ENCODE assay signal across 9 cellular contexts in the genomic region with DNA sequence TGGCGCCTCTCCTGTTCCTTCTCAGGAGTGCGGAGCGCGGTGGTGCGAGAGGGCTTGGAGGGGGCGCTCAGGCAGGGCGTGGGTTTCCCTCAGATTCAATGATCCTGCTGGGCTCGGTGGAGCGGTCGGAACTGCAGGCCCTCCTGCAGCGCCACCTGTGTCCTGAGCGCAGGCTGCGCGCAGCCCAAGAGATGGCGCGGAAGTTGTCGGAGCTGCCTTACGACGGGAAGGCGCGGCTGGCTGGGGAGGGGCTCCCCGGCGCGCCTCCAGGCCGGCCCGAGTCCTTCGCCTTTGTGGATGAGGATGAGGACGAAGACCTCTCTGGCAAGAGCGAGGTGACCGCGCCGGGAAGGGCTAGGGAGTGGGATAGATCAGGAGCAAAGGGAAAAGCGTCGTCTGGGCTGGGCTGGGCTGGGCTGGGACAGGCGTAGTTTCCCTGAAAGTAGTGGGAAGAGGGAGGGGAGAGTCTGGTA. TPM values are rescaled to one million over a fixed set of nuclear protein-coding genes. Genes with fewer than 3 reads are reported as not detected.
DNase-seq lines count a peak whose midpoint lies in the region; ATAC-seq and TF ChIP-seq lines count a peak whose summit lies in the region.
"Had no signal": no experiment of that assay in that cellular context is flagged by ENCODE, and none has a peak within 500 bp of the region (broad histone marks: within the 10 kb centered on the region; RNA-seq: fewer than 3 reads in every experiment).

No MANE protein-coding gene starts in this region.

- TF ChIP-seq CTCF in endodermal cell (conservative IDR thresholded peaks at IDR 0.05): peak; percentile 75

- DNase-seq in NCI-H1092 treated with DMSO at 0.1 percent for 48 hours (lab: John Stamatoyannopoulos, UW) (peak; percentile 14), NCI-H1092 (lab: John Stamatoyannopoulos, UW) (no peak), endodermal cell (peak; percentile 94), SHP77 (lab: John Stamatoyannopoulos, UW) (no peak)
- DNase-seq in activated CD4-positive, alpha-beta memory T cell treated with anti-CD3 and anti-CD28 coated beads, Interleukin-2, amount 10 ng/mL, durations not matched to agents 7 days and 5 days: peak; percentile 75
- peak; percentile 31 to 62 (median 56) for DNase-seq in naive thymus-derived CD4-positive, alpha-beta T cell

- H3K36me3 Mint-ChIP-seq in activated CD4-positive, alpha-beta memory T cell treated with anti-CD3 and anti-CD28 coated beads, Interleukin-2, amount 10 ng/mL, durations not matched to agents 7 days and 5 days (ENCODE audit: low read depth): no peaks in the 10 kb centered on the region
- H3K36me3 Mint-ChIP-seq in endodermal cell (ENCODE audit: low read depth): no peaks in the 10 kb centered on the region
- H3K36me3 Mint-ChIP-seq in naive thymus-derived CD4-positive, alpha-beta T cell: no peaks in the 10 kb centered on the region
- no peaks in the 10 kb centered on the region for H3K36me3 Mint-ChIP-seq in stimulated activated naive CD8-positive, alpha-beta T cell treated with anti-CD3 and anti-CD28 coated beads, Interleukin-15, Interleukin-2, amounts not matched to agents 100 ng/mL and 50 ng/mL, for 24 hours (ENCODE audit: low read depth)

- H3K27me3 Mint-ChIP-seq in activated CD4-positive, alpha-beta memory T cell treated with anti-CD3 and anti-CD28 coated beads, Interleukin-2, amount 10 ng/mL, durations not matched to agents 7 days and 5 days: peaks cover 33% of the 10 kb centered on the region
- peaks cover 41% of the 10 kb centered on the region for H3K27me3 Mint-ChIP-seq in endodermal cell (ENCODE audit: insufficient read depth)
- peaks cover 0 to 57% (median 2%) of the 10 kb centered on the region in 5 donors for H3K27me3 Mint-ChIP-seq in naive thymus-derived CD4-positive, alpha-beta T cell
- peaks cover 12% of the 10 kb centered on the region for H3K27me3 Mint-ChIP-seq in stimulated activated naive CD8-positive, alpha-beta T cell treated with anti-CD3 and anti-CD28 coated beads, Interleukin-15, Interleukin-2, amounts not matched to agents 100 ng/mL and 50 ng/mL, for 24 hours

- H3K4me1 ChIP-seq in endodermal cell (ENCODE audit: control insufficient read depth, insufficient read depth, low read length): no peaks in the 10 kb centered on the region
- peaks cover 0 to 4% of the 10 kb centered on the region in 2 donors for H3K4me1 ChIP-seq in naive thymus-derived CD4-positive, alpha-beta T cell (ENCODE audit: control insufficient read depth in 2 of 2, insufficient read depth in 2 of 2, low read length in 2 of 2)

- intact Hi-C loops in naive thymus-derived CD4-positive, alpha-beta T cell (cut with micrococcal nuclease): loop anchor here (1.0 to 2.0 kb wide), 8 partner anchors 27 to 105 kb away; partner anchors contain the start of genes CASP2 (in 1 of the 2), EPHA1 (in 1 of the 2) and ZYX (in 1 of the 2)

- no peak for TF ChIP-seq EP300 in Ishikawa (IDR thresholded peaks at IDR 0.05; ENCODE audit: borderline replicate concordance)

- H3K27ac ChIP-seq in endodermal cell (ENCODE audit: low read depth, low read length): no peak overlapping the region
- H3K27ac ChIP-seq in naive thymus-derived CD4-positive, alpha-beta T cell (ENCODE audit: low read depth, low read length): no peak overlapping the region
- H3K27ac ChIP-seq: 22Rv1 had no signal

- no peak overlapping the region for H3K9ac ChIP-seq in endodermal cell (ENCODE audit: extremely low read depth, low read length, poor library complexity, severe bottlenecking)

- H3K27ac Mint-ChIP-seq in activated CD4-positive, alpha-beta memory T cell treated with anti-CD3 and anti-CD28 coated beads, Interleukin-2, amount 10 ng/mL, durations not matched to agents 7 days and 5 days: no peak overlapping the region
- H3K27ac Mint-ChIP-seq in endodermal cell: no peak overlapping the region
- peak overlapping the region in 3 of 9 donors; percentile 3 to 79 (median 56) for H3K27ac Mint-ChIP-seq in naive thymus-derived CD4-positive, alpha-beta T cell
- H3K27ac Mint-ChIP-seq in stimulated activated naive CD8-positive, alpha-beta T cell treated with anti-CD3 and anti-CD28 coated beads, Interleukin-15, Interleukin-2, amounts not matched to agents 100 ng/mL and 50 ng/mL, for 24 hours: peak overlapping the region; percentile 63

- H3K9me3 Mint-ChIP-seq in activated CD4-positive, alpha-beta memory T cell treated with anti-CD3 and anti-CD28 coated beads, Interleukin-2, amount 10 ng/mL, durations not matched to agents 7 days and 5 days: no peaks in the 10 kb centered on the region
- H3K9me3 Mint-ChIP-seq in endodermal cell: no peaks in the 10 kb centered on the region
- peaks cover 0 to 2% (median 0%) of the 10 kb centered on the region in 11 donors for H3K9me3 Mint-ChIP-seq in naive thymus-derived CD4-positive, alpha-beta T cell
- H3K9me3 Mint-ChIP-seq in stimulated activated naive CD8-positive, alpha-beta T cell treated with anti-CD3 and anti-CD28 coated beads, Interleukin-15, Interleukin-2, amounts not matched to agents 100 ng/mL and 50 ng/mL, for 24 hours: no peaks in the 10 kb centered on the region

- peak; percentile 30 for TF ChIP-seq RAD21 in Ishikawa (IDR thresholded peaks at IDR 0.05; ENCODE audit: low read depth)

- H3K27me3 ChIP-seq in endodermal cell (ENCODE audit: control insufficient read depth, insufficient read depth, low read length, poor library complexity, severe bottlenecking): peaks cover 19% of the 10 kb centered on the region
- no peaks in the 10 kb centered on the region for H3K27me3 ChIP-seq in naive thymus-derived CD4-positive, alpha-beta T cell (ENCODE audit: control insufficient read depth in 2 of 2, insufficient read depth in 2 of 2, low read length in 2 of 2)

- ATAC-seq in naive thymus-derived CD4-positive, alpha-beta T cell: peak; percentile 98

- H3K9me3 ChIP-seq in endodermal cell (ENCODE audit: control insufficient read depth, low read length): no peaks in the 10 kb centered on the region
- no peaks in the 10 kb centered on the region for H3K9me3 ChIP-seq in naive thymus-derived CD4-positive, alpha-beta T cell (ENCODE audit: control insufficient read depth in 2 of 3, low read length in 3 of 3)

- H3K36me3 ChIP-seq in endodermal cell (ENCODE audit: control insufficient read depth, insufficient read depth, low read length): no peaks in the 10 kb centered on the region
- no peaks in the 10 kb centered on the region for H3K36me3 ChIP-seq in naive thymus-derived CD4-positive, alpha-beta T cell (ENCODE audit: control insufficient read depth in 2 of 3, insufficient read depth in 3 of 3, low read length in 3 of 3)

- POLR2A ChIA-PET in activated CD4-positive, alpha-beta memory T cell treated with anti-CD3 and anti-CD28 coated beads, Interleukin-2, amount 10 ng/mL, durations not matched to agents 7 days and 5 days (lab: Charles Lee): interaction anchor here (0.6 to 1.6 kb wide), 3 partner anchors 17 to 35 kb away, joined by 3 to 6 read pairs (median 3); no protein-coding TSS in a partner anchor
- POLR2A ChIA-PET in naive thymus-derived CD4-positive, alpha-beta T cell (lab: Charles Lee): interaction anchor here (0.9 to 1.3 kb wide), 3 partner anchors 36 to 83 kb away, joined by 3 to 8 read pairs (median 3); partner anchors contain the start of genes EPHA1 and GSTK1

- peaks cover 11% of the 10 kb centered on the region for H3K4me1 Mint-ChIP-seq in activated CD4-positive, alpha-beta memory T cell treated with anti-CD3 and anti-CD28 coated beads, Interleukin-2, amount 10 ng/mL, durations not matched to agents 7 days and 5 days
- peaks cover 3% of the 10 kb centered on the region for H3K4me1 Mint-ChIP-seq in endodermal cell
- peaks cover 5 to 13% (median 9%) of the 10 kb centered on the region in 7 donors for H3K4me1 Mint-ChIP-seq in naive thymus-derived CD4-positive, alpha-beta T cell
- peaks cover 12% of the 10 kb centered on the region for H3K4me1 Mint-ChIP-seq in stimulated activated naive CD8-positive, alpha-beta T cell treated with anti-CD3 and anti-CD28 coated beads, Interleukin-15, Interleukin-2, amounts not matched to agents 100 ng/mL and 50 ng/mL, for 24 hours (ENCODE audit: low read depth)

- no peak overlapping the region for H3K4me3 ChIP-seq in endodermal cell (ENCODE audit: low read length)
- peak overlapping the region; percentile 29 for H3K4me3 ChIP-seq in naive thymus-derived CD4-positive, alpha-beta T cell (ENCODE audit: low read length)

- CTCF ChIA-PET in activated CD4-positive, alpha-beta memory T cell treated with anti-CD3 and anti-CD28 coated beads, Interleukin-2, amount 10 ng/mL, durations not matched to agents 7 days and 5 days (lab: Charles Lee): interaction anchor here (0.6 to 2.2 kb wide), 30 partner anchors 10 to 1867 kb away, joined by 3 to 26 read pairs (median 5); partner anchors contain the start of genes EPHA1, FAM131B and GSTK1
- CTCF ChIA-PET in naive thymus-derived CD4-positive, alpha-beta T cell (lab: Charles Lee): interaction anchor here (0.6 to 1.7 kb wide), 9 partner anchors 10 to 105 kb away, joined by 3 to 10 read pairs (median 3); no protein-coding TSS in a partner anchor

- 6 to 8% methylated on average over 16 to 35 of the region's 35 CpGs for WGBS in endodermal cell (ENCODE audit: insufficient coverage in 1 of 2, insufficient read length in 1 of 2), 2 experiments

- H3K4me3 Mint-ChIP-seq in activated CD4-positive, alpha-beta memory T cell treated with anti-CD3 and anti-CD28 coated beads, Interleukin-2, amount 10 ng/mL, durations not matched to agents 7 days and 5 days: peak overlapping the region; percentile 59
- peak overlapping the region; percentile 50 for H3K4me3 Mint-ChIP-seq in endodermal cell
- H3K4me3 Mint-ChIP-seq in naive thymus-derived CD4-positive, alpha-beta T cell: peak overlapping the region; percentile 56 to 87 (median 76)
- peak overlapping the region; percentile 71 for H3K4me3 Mint-ChIP-seq in stimulated activated naive CD8-positive, alpha-beta T cell treated with anti-CD3 and anti-CD28 coated beads, Interleukin-15, Interleukin-2, amounts not matched to agents 100 ng/mL and 50 ng/mL, for 24 hours

RNA-seq across cellular contexts. Expression of gene FAM131B, which starts 17.0 kb away (rescaled TPM):
- total RNA-seq in activated CD4-positive, alpha-beta memory T cell treated with anti-CD3 and anti-CD28 coated beads, Interleukin-2, amount 10 ng/mL, durations not matched to agents 7 days and 5 days: 1 to 10 TPM; 1.2 TPM
- total RNA-seq in endodermal cell: 1 to 10 TPM; 1.9 to 3.6 TPM
- 26.5 TPM for polyA plus RNA-seq in endodermal cell (2013, experiment 1 of 2)
- polyA plus RNA-seq in endodermal cell (2013, experiment 2 of 2): 21.7 TPM
- 1 to 10 TPM in 1 of 5 experiments, under 1 TPM in 2, not detected in 2; 0.19 to 1.4 (median 0.53) TPM for total RNA-seq in naive thymus-derived CD4-positive, alpha-beta T cell
- not detected for polyA plus RNA-seq in naive thymus-derived CD4-positive, alpha-beta T cell

RNA-seq across cellular contexts. Expression of gene CLCN1, which starts 29.6 kb away (rescaled TPM):
- total RNA-seq in activated CD4-positive, alpha-beta memory T cell treated with anti-CD3 and anti-CD28 coated beads, Interleukin-2, amount 10 ng/mL, durations not matched to agents 7 days and 5 days: under 1 TPM in 1 of 2 experiments, not detected in 1; 0.10 TPM
- total RNA-seq in endodermal cell: under 1 TPM in 1 of 2 donors, not detected in 1; 0.53 TPM
- not detected for polyA plus RNA-seq in endodermal cell (2013, experiment 1 of 2)
- 0.08 TPM for polyA plus RNA-seq in endodermal cell (2013, experiment 2 of 2)
- under 1 TPM in 2 of 5 experiments, not detected in 3; 0.07 to 0.51 TPM for total RNA-seq in naive thymus-derived CD4-positive, alpha-beta T cell
- not detected for polyA plus RNA-seq in naive thymus-derived CD4-positive, alpha-beta T cell

RNA-seq across cellular contexts. Expression of gene ZYX, which starts 35.7 kb away (rescaled TPM):
- total RNA-seq in activated CD4-positive, alpha-beta memory T cell treated with anti-CD3 and anti-CD28 coated beads, Interleukin-2, amount 10 ng/mL, durations not matched to agents 7 days and 5 days: 100 to 1,000 TPM; 235 to 249 TPM
- total RNA-seq in endodermal cell: 100 to 1,000 TPM; 127 to 161 TPM
- polyA plus RNA-seq in endodermal cell (2013, experiment 1 of 2): 116 TPM
- polyA plus RNA-seq in endodermal cell (2013, experiment 2 of 2): 102 TPM
- total RNA-seq in naive thymus-derived CD4-positive, alpha-beta T cell: 100 to 1,000 TPM; 110 to 264 (median 124) TPM
- polyA plus RNA-seq in naive thymus-derived CD4-positive, alpha-beta T cell: 100 to 1,000 TPM in 1 of 2 donors, 10 to 100 TPM in 1; 54.2 to 101 TPM

RNA-seq across cellular contexts. Expression of gene CASP2, which starts 57.3 kb away (rescaled TPM):
- 100 to 1,000 TPM; 117 to 122 TPM for total RNA-seq in activated CD4-positive, alpha-beta memory T cell treated with anti-CD3 and anti-CD28 coated beads, Interleukin-2, amount 10 ng/mL, durations not matched to agents 7 days and 5 days
- total RNA-seq in endodermal cell: 10 to 100 TPM; 47.9 to 48.3 TPM
- polyA plus RNA-seq in endodermal cell (2013, experiment 1 of 2): 31.1 TPM
- 30.2 TPM for polyA plus RNA-seq in endodermal cell (2013, experiment 2 of 2)
- 10 to 100 TPM; 29.6 to 97.7 (median 69.1) TPM for total RNA-seq in naive thymus-derived CD4-positive, alpha-beta T cell
- 10 to 100 TPM; 14.4 to 24.4 TPM for polyA plus RNA-seq in naive thymus-derived CD4-positive, alpha-beta T cell

Comparison
In these comparisons a context has a peak if more than half of its experiments do, and no peak if none do; other contexts are left out.
1. DNase-seq: peak in NCI-H1092 treated with DMSO at 0.1 percent for 48 hours (single experiment), activated CD4-positive, alpha-beta memory T cell treated with anti-CD3 and anti-CD28 coated beads, Interleukin-2, amount 10 ng/mL, durations not matched to agents 7 days and 5 days (single experiment), endodermal cell (single experiment) and naive thymus-derived CD4-positive, alpha-beta T cell (9 of 9); none in NCI-H1092 (single experiment) and SHP77 (0 of 2).
2. Peak in every context shown above with its lines, with median percentiles within 50 percentile points of each other: H3K4me3 Mint-ChIP-seq.